32 cellular contexts compared by ENCODE assay signal in the genomic region with DNA sequence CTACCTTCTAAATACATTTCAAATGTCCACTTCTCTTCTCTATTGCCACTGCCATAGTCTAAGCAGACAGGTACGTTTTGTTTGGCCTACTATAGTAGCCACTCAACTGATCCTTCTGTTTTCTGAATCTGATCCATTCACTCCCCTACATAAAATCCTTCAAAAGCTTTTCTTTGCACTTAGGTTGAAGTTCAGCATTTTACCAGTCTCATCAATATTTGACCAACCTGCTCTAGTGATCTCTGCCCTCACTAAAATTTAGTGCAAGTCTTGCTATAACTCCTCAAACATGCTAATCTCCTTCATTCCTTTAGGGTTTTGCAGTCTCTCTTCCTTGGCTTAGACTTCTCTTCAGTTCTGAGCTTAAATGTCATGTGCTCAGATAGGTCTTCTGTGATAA. TPM values are rescaled to one million over a fixed set of nuclear protein-coding genes. Genes with fewer than 3 reads are reported as not detected.
"Had no signal": no experiment of that assay in that cellular context is flagged by ENCODE, and none has a peak within 500 bp of the region (broad histone marks: within the 10 kb centered on the region; RNA-seq: fewer than 3 reads in every experiment).

No MANE protein-coding gene starts in this region.

- H3K4me1 Mint-ChIP-seq: naive B cell, neural crest cell had no signal

- H3K9me3 Mint-ChIP-seq: dendritic cell treated with granulocyte-macrophage colony-stimulating factor and Interleukin-4, amounts not matched to agents 40 ng/mL and 50 ng/mL, for 4 days; endodermal cell; mesothelial cell of epicardium; naive B cell; natural killer cell treated with Interleukin-12 subunit alpha and Interleukin-12 subunit beta and Interleukin-15 and Interleukin-18, amount 100 ng/mL, for 72 hours; type B pancreatic cell had no signal

- H3K27me3 Mint-ChIP-seq: dendritic cell treated with granulocyte-macrophage colony-stimulating factor and Interleukin-4, amounts not matched to agents 40 ng/mL and 50 ng/mL, for 4 days; progenitor cell of endocrine pancreas; type B pancreatic cell had no signal

- H3K36me3 ChIP-seq: colonic mucosa, esophagus muscularis mucosa, heart right ventricle, neutrophil, tibial artery had no signal

- H3K27ac Mint-ChIP-seq: dendritic cell treated with granulocyte-macrophage colony-stimulating factor and Interleukin-4, amounts not matched to agents 40 ng/mL and 50 ng/mL, for 4 days; endodermal cell; mesothelial cell of epicardium; naive B cell; natural killer cell treated with Interleukin-12 subunit alpha and Interleukin-12 subunit beta and Interleukin-15 and Interleukin-18, amount 100 ng/mL, for 72 hours; progenitor cell of endocrine pancreas; type B pancreatic cell had no signal

- H3K36me3 Mint-ChIP-seq: mesothelial cell of epicardium; naive B cell; natural killer cell treated with Interleukin-12 subunit alpha and Interleukin-12 subunit beta and Interleukin-15 and Interleukin-18, amount 100 ng/mL, for 72 hours; type B pancreatic cell had no signal

- H3K27ac ChIP-seq: colonic mucosa, esophagus muscularis mucosa, heart right ventricle, neutrophil, parathyroid adenoma, testis, tibial artery had no signal

- H3K4me1 ChIP-seq: colonic mucosa, esophagus muscularis mucosa, heart right ventricle, parathyroid adenoma, testis, tibial artery had no signal

- ATAC-seq: heart right ventricle; mucosa of descending colon; natural killer cell treated with Interleukin-12 subunit alpha and Interleukin-12 subunit beta and Interleukin-15 and Interleukin-18, amount 100 ng/mL, for 72 hours; sciatic nerve had no signal

- H3K4me3 ChIP-seq: colonic mucosa, esophagus muscularis mucosa, heart right ventricle, mucosa of descending colon, smooth muscle cell, testis, tibial artery had no signal

- H3K9me3 ChIP-seq: colonic mucosa, esophagus muscularis mucosa, heart right ventricle, mucosa of descending colon, neutrophil, testis, tibial artery had no signal

- H3K4me3 Mint-ChIP-seq: dendritic cell treated with granulocyte-macrophage colony-stimulating factor and Interleukin-4, amounts not matched to agents 40 ng/mL and 50 ng/mL, for 4 days; endodermal cell; mesothelial cell of epicardium; naive B cell; natural killer cell treated with Interleukin-12 subunit alpha and Interleukin-12 subunit beta and Interleukin-15 and Interleukin-18, amount 100 ng/mL, for 72 hours; neural crest cell; type B pancreatic cell had no signal

- DNase-seq: colonic mucosa; effector CD8-positive, alpha-beta T cell; endodermal cell; foreskin melanocyte; glutamatergic neuron; heart right ventricle; hippocampal formation; kidney glomerular epithelial cell; mesenchymal stem cell; mucosa of descending colon; naive B cell; stimulated activated CD4-positive, alpha-beta T cell treated with anti-CD3 and anti-CD28 coated beads, Interleukin-12 subunit alpha, Interleukin-12 subunit beta, amount 100 ng/mL, for 4 hours; stimulated activated CD4-positive, alpha-beta T cell treated with anti-CD3 and anti-CD28 coated beads, Interleukin-1b, Interleukin-23, amount 100 ng/mL, for 48 hours; stimulated activated CD4-positive, alpha-beta T cell treated with anti-CD3 and anti-CD28 coated beads, Interleukin-4, amount 100 ng/mL, for 1 hour; stimulated activated CD8-positive, alpha-beta memory T cell treated with anti-CD3 and anti-CD28 coated beads, Interleukin-4, amount 100 ng/mL, for 48 hours; stimulated activated naive CD4-positive, alpha-beta T cell; substantia nigra; testis; tibial artery had no signal

- H3K27me3 ChIP-seq: colonic mucosa, esophagus muscularis mucosa, heart right ventricle, neutrophil, testis, tibial artery had no signal

RNA-seq across cellular contexts. Expression of gene EGF, which starts 33.4 kb away (rescaled TPM):
- total RNA-seq: endothelial cell of umbilical vein; lung microvascular endothelial cell; natural killer cell treated with Interleukin-12 subunit alpha and Interleukin-12 subunit beta and Interleukin-15 and Interleukin-18, amount 100 ng/mL, for 72 hours had no signal
